ENCODE assay signal across 9 cellular contexts in genomic region chr5:175246242-175246891, GRCh38.
DNase-seq lines count a peak whose midpoint lies in the region; ATAC-seq, FAIRE-seq and TF ChIP-seq lines count a peak whose summit lies in the region.
"Had no signal": no experiment of that assay in that cellular context is flagged by ENCODE, and none has a peak within 500 bp of the region (broad histone marks: within the 10 kb centered on the region; RNA-seq: fewer than 3 reads in every experiment).

No MANE protein-coding gene starts in this region.

- H3K9me3 ChIP-seq in PC-9 (ENCODE audit: insufficient read depth, low read depth) (no peaks in the 10 kb centered on the region), kidney (ENCODE audit: control insufficient read depth in 1 of 2, low read length in 2 of 2) (no peaks in the 10 kb centered on the region)

- peak; percentile 29 for DNase-seq in ELF-1 (ENCODE audit: low read depth, low spot score)
- peak in 1 of 2 experiments; percentile 70 for DNase-seq in PC-9
- no peak for DNase-seq in coronary artery (ENCODE audit: low spot score)
- DNase-seq in retinal pigment epithelial cell (ENCODE audit: low read depth) = peak; percentile 82
- DNase-seq in kidney = no peak
- no peak for DNase-seq in GF-D8 (lab: John Stamatoyannopoulos, UW)
- DNase-seq: NCI-H774 had no signal

- no peaks in the 10 kb centered on the region for H3K79me2 ChIP-seq in PC-9 (ENCODE audit: low read depth)

- H3K36me3 ChIP-seq in PC-9 (ENCODE audit: low read depth) (no peaks in the 10 kb centered on the region), kidney (ENCODE audit: control insufficient read depth in 1 of 2, insufficient read depth in 2 of 2, low read length in 2 of 2) (no peaks in the 10 kb centered on the region)

- POLR2A ChIA-PET in PC-9 (lab: Charles Lee; ENCODE audit: unreplicated experiment) = no interaction called here

- intact Hi-C loops in PC-9 (cut with micrococcal nuclease; ENCODE audit: unreplicated experiment) (no loop called here), kidney (cut with DNase I) (no loop called here)

- no peak overlapping the region for H3K4me3 ChIP-seq in PC-9
- H3K4me3 ChIP-seq in coronary artery = no peak overlapping the region
- no peak overlapping the region for H3K4me3 ChIP-seq in retinal pigment epithelial cell (ENCODE audit: low read length)
- no peak overlapping the region for H3K4me3 ChIP-seq in kidney (ENCODE audit: low read length in 2 of 2)

- no peak overlapping the region for H3K9ac ChIP-seq in kidney (ENCODE audit: low read length in 2 of 2)

- H3K27me3 ChIP-seq in PC-9 (ENCODE audit: insufficient read depth, low read depth) = 0 out of 2 replicates have a peak, but pooled peaks cover 16% of the 10 kb centered on the region

- H4K20me1 ChIP-seq in PC-9 (ENCODE audit: insufficient read depth) = no peaks in the 10 kb centered on the region

- ATAC-seq in HG03565 (IDR thresholded peaks at IDR 0.05; ENCODE audit: unreplicated experiment) (no peak), HG03280 (IDR thresholded peaks at IDR 0.05; ENCODE audit: unreplicated experiment) (no peak)

- no peaks in the 10 kb centered on the region for H3K9me2 ChIP-seq in PC-9 (ENCODE audit: insufficient read depth)

- no peak overlapping the region; the same call in 1 of the 2 replicates for H3K4me2 ChIP-seq in PC-9

- no peak for FAIRE-seq in kidney (lab: Jason Lieb, UNC)

- CTCF ChIA-PET in PC-9 (lab: Charles Lee) = no interaction called here

- no peak overlapping the region for H2AFZ ChIP-seq in PC-9

- H3F3A ChIP-seq in PC-9 (ENCODE audit: insufficient read depth, low read depth) = no peaks in the 10 kb centered on the region

- no TSS peak for BruUV-seq in PC-9 (replicated peaks; lab: Mats Ljungman, UMichigan)

- H3K4me1 ChIP-seq in PC-9 (replicated peaks; ENCODE audit: insufficient read depth) = no peaks in the 10 kb centered on the region
- no peaks in the 10 kb centered on the region for H3K4me1 ChIP-seq in kidney (ENCODE audit: control insufficient read depth in 1 of 2, insufficient read depth in 1 of 2, low read depth in 1 of 2, low read length in 2 of 2)

- H3K27ac ChIP-seq in PC-9 (peak overlapping the region; percentile 20; the same call in 1 of the 2 replicates), coronary artery (peak overlapping the region; percentile 25 to 80), kidney (ENCODE audit: low read depth in 2 of 2, low read length in 2 of 2) (no peak overlapping the region)

- TF ChIP-seq CTCF in PC-9 (conservative IDR thresholded peaks at IDR 0.05) (no peak), coronary artery (IDR thresholded peaks at IDR 0.05) (no peak), retinal pigment epithelial cell (conservative IDR thresholded peaks at IDR 0.05; ENCODE audit: low read depth, low read length) (no peak), kidney (IDR thresholded peaks at IDR 0.05; ENCODE audit: borderline replicate concordance, extremely low read depth, insufficient read depth) (no peak)

Comparison
In these comparisons a context has a peak if more than half of its experiments do, and no peak if none do; other contexts are left out.
1. DNase-seq: peak in ELF-1 (single experiment) and retinal pigment epithelial cell (single experiment); none in coronary artery (single experiment), kidney (single experiment) and GF-D8 (single experiment).
2. H3K27ac ChIP-seq: peak in PC-9 (single experiment) and coronary artery (2 of 2); none in kidney (0 of 2).